17 cellular contexts compared by ENCODE assay signal in the genomic region with DNA sequence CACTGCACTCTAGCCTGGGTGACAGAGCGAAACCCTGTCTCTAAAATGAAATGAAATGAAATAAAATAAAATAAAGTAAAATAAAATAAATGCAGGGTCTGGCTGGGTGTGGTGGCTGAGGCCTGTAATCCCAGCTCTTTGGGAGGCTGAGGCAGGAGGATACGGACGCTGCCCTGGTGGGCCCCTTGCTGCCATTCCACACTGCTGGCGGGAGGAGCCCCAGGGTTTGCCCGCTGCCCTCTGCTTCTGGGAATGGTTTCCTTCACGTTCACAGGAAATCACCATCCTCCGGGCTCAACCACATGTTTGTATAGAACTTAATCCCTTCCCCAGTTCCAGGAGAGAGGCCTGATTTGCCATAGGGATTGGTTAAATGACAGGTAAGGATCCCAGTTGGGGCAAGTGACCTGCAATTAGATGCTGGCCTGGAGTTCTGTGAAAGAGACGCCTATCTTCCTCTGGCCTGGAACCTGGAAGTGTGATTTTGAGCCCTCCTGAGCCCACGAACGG. TPM values are rescaled to one million over a fixed set of nuclear protein-coding genes. Genes with fewer than 3 reads are reported as not detected.
DNase-seq lines count a peak whose midpoint lies in the region; ATAC-seq, FAIRE-seq and TF ChIP-seq lines count a peak whose summit lies in the region.
"Had no signal": no experiment of that assay in that cellular context is flagged by ENCODE, and none has a peak within 500 bp of the region (broad histone marks: within the 10 kb centered on the region; RNA-seq: fewer than 3 reads in every experiment).

No MANE protein-coding gene starts in this region.

- 78 to 85% methylated on average over 10 of the region's 10 CpGs for WGBS in heart right ventricle, 2 donors
- 80% methylated on average over 10 of the region's 10 CpGs for WGBS in right cardiac atrium

- no peaks in the 10 kb centered on the region for H3K27me3 ChIP-seq in heart right ventricle
- H3K27me3 ChIP-seq in right cardiac atrium (ENCODE audit: control insufficient read depth, insufficient read depth), result no peaks in the 10 kb centered on the region
- H3K27me3 ChIP-seq in endothelial cell of umbilical vein (ENCODE audit: control insufficient read depth in 2 of 2, insufficient read depth in 2 of 2, low read length in 2 of 2), result no peaks in the 10 kb centered on the region

- no peaks in the 10 kb centered on the region for H3K9me1 ChIP-seq in endothelial cell of umbilical vein (replicated peaks; ENCODE audit: control insufficient read depth, extremely low read depth, insufficient read depth, low read length)

- H3K9me3 ChIP-seq in heart right ventricle, result peaks cover 0 to 6% (median 0%) of the 10 kb centered on the region in 11 donors
- H3K9me3 ChIP-seq in right cardiac atrium (ENCODE audit: control insufficient read depth, low read length), result no peaks in the 10 kb centered on the region
- no peaks in the 10 kb centered on the region for H3K9me3 ChIP-seq in endothelial cell of umbilical vein (replicated peaks; ENCODE audit: control insufficient read depth, insufficient read depth, low read length)
- H3K9me3 ChIP-seq in mucosa of descending colon, result no peaks in the 10 kb centered on the region

- no peak overlapping the region for H2AFZ ChIP-seq in endothelial cell of umbilical vein (ENCODE audit: low read depth, low read length)

- TF ChIP-seq POLR2A in endothelial cell of umbilical vein (IDR thresholded peaks at IDR 0.05; ENCODE audit: low read depth, low read length), result no peak

- FAIRE-seq in endothelial cell of umbilical vein (lab: Jason Lieb, UNC), result peak; percentile 46
- FAIRE-seq: D721Med, G401.6, GM12891, GM19239, H1 had no signal

- peak overlapping the region in 6 of 10 donors; percentile 36 to 85 (median 70) for H3K27ac ChIP-seq in heart right ventricle
- no peak overlapping the region for H3K27ac ChIP-seq in right cardiac atrium (ENCODE audit: low read length)
- H3K27ac ChIP-seq in endothelial cell of umbilical vein (ENCODE audit: insufficient read depth, low read depth, low read length), result no peak overlapping the region

- intact Hi-C loops in heart right ventricle (cut with DNase I), result no loop called here
- intact Hi-C loops in right cardiac atrium (cut with DNase I), result no loop called here
- intact Hi-C loops in endothelial cell of umbilical vein (cut with micrococcal nuclease), result no loop called here
- intact Hi-C loops in mucosa of descending colon (cut with DNase I, micrococcal nuclease), result no loop called here

- dilution Hi-C loops in endothelial cell of umbilical vein (cut with MboI; ENCODE audit: extremely low pct_ligation_motif_present, low sequenced_read_pairs), result no loop called here

- H3K36me3 ChIP-seq in heart right ventricle (no peaks in the 10 kb centered on the region), endothelial cell of umbilical vein (ENCODE audit: control insufficient read depth in 2 of 2, extremely low read depth in 1 of 2, insufficient read depth in 2 of 2, low read length in 2 of 2) (no peaks in the 10 kb centered on the region), mucosa of descending colon (ENCODE audit: low read depth) (no peaks in the 10 kb centered on the region)

- H3K79me2 ChIP-seq in endothelial cell of umbilical vein (ENCODE audit: control insufficient read depth, insufficient read depth, low read length), result no peaks in the 10 kb centered on the region

- H3K4me3 ChIP-seq in heart right ventricle, result no peak overlapping the region
- H3K4me3 ChIP-seq in right cardiac atrium (ENCODE audit: low read length), result no peak overlapping the region
- H3K4me3 ChIP-seq in endothelial cell of umbilical vein (replicated peaks in 1 of 3; ENCODE audit: insufficient read depth in 1 of 3, low read depth in 1 of 3, low read length in 3 of 3), result no peak overlapping the region
- no peak overlapping the region for H3K4me3 ChIP-seq in mucosa of descending colon

- CTCF ChIA-PET in endothelial cell of umbilical vein (lab: Charles Lee), result interaction anchor here (1.4 kb wide), 2 partner anchors 10 to 26 kb away, joined by 5 to 11 read pairs; no protein-coding TSS in a partner anchor

- H3K4me1 ChIP-seq in heart right ventricle (peaks cover 4 to 47% (median 22%) of the 10 kb centered on the region in 9 donors), right cardiac atrium (ENCODE audit: control insufficient read depth, insufficient read depth, low read length) (peaks cover 4% of the 10 kb centered on the region), endothelial cell of umbilical vein (ENCODE audit: control insufficient read depth, extremely low read depth, insufficient read depth, low read length) (peaks cover 21% of the 10 kb centered on the region), mucosa of descending colon (ENCODE audit: low read depth) (no peaks in the 10 kb centered on the region)

- no peak for TF ChIP-seq CTCF in heart right ventricle (IDR thresholded peaks at IDR 0.05)
- no peak for TF ChIP-seq CTCF in endothelial cell of umbilical vein (IDR thresholded peaks at IDR 0.05; ENCODE audit: extremely low read depth in 1 of 2, insufficient read depth in 1 of 2, low read depth in 1 of 2, low read length in 2 of 2)
- TF ChIP-seq CTCF in mucosa of descending colon (IDR thresholded peaks at IDR 0.05), result no peak

- no TSS peak for BruUV-seq in endothelial cell of umbilical vein (replicated peaks; lab: Mats Ljungman, UMichigan)

- DNase-seq in heart right ventricle (no peak), right cardiac atrium (no peak), NCI-H69 (lab: John Stamatoyannopoulos, UW) (peak; percentile 27), endothelial cell of umbilical vein (ENCODE audit: low read depth, low spot score) (no peak), NCI-H1930 (lab: John Stamatoyannopoulos, UW) (no peak), mucosa of descending colon (no peak)
- DNase-seq: CD8-positive, alpha-beta T cell; DMS153; EL; HCEC 1CT; HFFc6 had no signal

- POLR2A ChIA-PET in endothelial cell of umbilical vein (lab: Charles Lee), result no interaction called here

- ATAC-seq in heart right ventricle (no peak), right cardiac atrium (no peak), HG03521 (IDR thresholded peaks at IDR 0.05; ENCODE audit: unreplicated experiment) (no peak), mucosa of descending colon (no peak)
- ATAC-seq: CD8-positive, alpha-beta T cell had no signal

- H3K9ac ChIP-seq in endothelial cell of umbilical vein (replicated peaks; ENCODE audit: extremely low read depth, insufficient read depth, low read length), result no peak overlapping the region

- H4K20me1 ChIP-seq in endothelial cell of umbilical vein (replicated peaks; ENCODE audit: control insufficient read depth, extremely low read depth, insufficient read depth, low read length), result no peaks in the 10 kb centered on the region

- H3K4me2 ChIP-seq in endothelial cell of umbilical vein (ENCODE audit: insufficient read depth, low read length), result no peak overlapping the region

TF ChIP-seq in endothelial cell of umbilical vein, 7 proteins besides CTCF, POLR2A, EP300 and RAD21:
- TF ChIP-seq MYC (IDR thresholded peaks at IDR 0.05; ENCODE audit: low read depth, low read length) (no peak), GATA2 (IDR thresholded peaks at IDR 0.05; ENCODE audit: insufficient read depth, insufficient read length, low read depth, low read length) (no peak), EZH2 (IDR thresholded peaks at IDR 0.05; ENCODE audit: borderline replicate concordance, low read depth, low read length, severe bottlenecking) (no peak), FOS (IDR thresholded peaks at IDR 0.05; ENCODE audit: borderline replicate concordance, insufficient read depth, low read length) (no peak), JUN (IDR thresholded peaks at IDR 0.05; ENCODE audit: borderline replicate concordance, insufficient read depth, insufficient read length, low read depth) (no peak), POLR2AphosphoS5 (IDR thresholded peaks at IDR 0.05; ENCODE audit: insufficient read depth, low read depth, low read length) (no peak)
- TF ChIP-seq, protein P1, sequence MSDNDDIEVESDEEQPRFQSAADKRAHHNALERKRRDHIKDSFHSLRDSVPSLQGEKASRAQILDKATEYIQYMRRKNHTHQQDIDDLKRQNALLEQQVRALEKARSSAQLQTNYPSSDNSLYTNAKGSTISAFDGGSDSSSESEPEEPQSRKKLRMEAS (IDR thresholded peaks at IDR 0.05; ENCODE audit: insufficient read depth, insufficient read length), result no peak

RNA-seq across cellular contexts. Expression of a gene that starts 29.3 kb away (rescaled TPM):
- total RNA-seq in heart right ventricle (100 to 1,000 TPM; 409 to 787 (median 454) TPM), right cardiac atrium (100 to 1,000 TPM; 381 to 508 (median 445) TPM), endothelial cell of umbilical vein (731 and 743 TPM in 2 replicates), mucosa of descending colon (100 to 1,000 TPM; 610 to 985 (median 822) TPM)
- polyA plus RNA-seq in heart right ventricle (100 to 1,000 TPM; 293 to 352 TPM), right cardiac atrium (301 TPM), endothelial cell of umbilical vein (476 and 529 TPM in 2 replicates)
- polyA plus RNA-seq in endothelial cell of umbilical vein (2011; cell fraction: cytosol; rRNA removed), result 479 and 499 TPM in 2 replicates
- 256 and 319 TPM in 2 replicates for polyA plus RNA-seq in endothelial cell of umbilical vein (2011; cell fraction: nucleus; rRNA removed)
- 434 and 637 TPM in 2 replicates for polyA plus RNA-seq in endothelial cell of umbilical vein (2012)
- polyA minus RNA-seq in endothelial cell of umbilical vein, result 422 and 653 TPM in 2 replicates
- polyA minus RNA-seq in endothelial cell of umbilical vein (2011; cell fraction: cytosol; rRNA and poly(A)+ RNA removed), result 238 TPM
- 185 and 221 TPM in 2 replicates for polyA minus RNA-seq in endothelial cell of umbilical vein (2011; cell fraction: nucleus; rRNA and poly(A)+ RNA removed)

Comparison
In these comparisons a context has a peak if more than half of its experiments do, and no peak if none do; other contexts are left out.
1. H3K27ac ChIP-seq: peak in heart right ventricle (6 of 10); none in right cardiac atrium (single experiment) and endothelial cell of umbilical vein (single experiment).